ENCODE assay signal across 2 cellular contexts in the genomic region with DNA sequence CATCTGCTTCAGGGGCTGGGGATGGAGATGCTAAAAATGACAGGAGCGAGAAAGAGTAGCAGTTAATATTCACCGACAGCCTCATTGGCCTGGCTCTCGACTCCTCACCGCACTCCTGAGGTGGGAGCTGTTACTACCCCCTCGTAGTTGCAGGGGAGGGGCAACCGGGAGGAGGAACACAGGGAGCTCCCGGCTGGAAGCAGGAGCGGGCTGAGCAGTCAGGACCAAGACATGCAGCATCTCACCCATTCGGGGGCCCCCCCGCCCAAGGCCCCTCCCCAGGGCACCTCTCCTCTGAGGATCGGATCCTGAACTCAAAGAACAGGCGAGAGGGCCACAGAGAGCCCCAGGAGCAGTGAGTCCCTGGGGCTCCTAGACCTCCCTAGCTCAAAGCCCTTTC.
TF ChIP-seq lines count a peak whose summit lies in the region.

No MANE protein-coding gene starts in this region.

TF ChIP-seq in A549, 52 proteins besides CTCF, POLR2A, EP300 and RAD21:
- TF ChIP-seq RCOR1 (IDR thresholded peaks at IDR 0.05; ENCODE audit: low read depth, low read length): no peak
- TF ChIP-seq EHMT2 (IDR thresholded peaks at IDR 0.05; ENCODE audit: low read depth): no peak
- TF ChIP-seq FOXS1 (CRISPR knock-in tag; IDR thresholded peaks at IDR 0.05): no peak
- TF ChIP-seq RNF2 (IDR thresholded peaks at IDR 0.05; ENCODE audit: borderline replicate concordance, low read depth): no peak
- no peak for TF ChIP-seq MAFK (IDR thresholded peaks at IDR 0.05; ENCODE audit: partially characterized antibody)
- no peak for TF ChIP-seq HOXA7 (CRISPR knock-in tag; IDR thresholded peaks at IDR 0.05)
- TF ChIP-seq REST (IDR thresholded peaks at IDR 0.05): no peak
- no peak for TF ChIP-seq CHD4 (IDR thresholded peaks at IDR 0.05; ENCODE audit: borderline replicate concordance)
- no peak for TF ChIP-seq HDAC2 (IDR thresholded peaks at IDR 0.05)
- no peak for TF ChIP-seq KDM5A (IDR thresholded peaks at IDR 0.05)
- TF ChIP-seq ZFP36 (IDR thresholded peaks at IDR 0.05; ENCODE audit: borderline replicate concordance, partially characterized antibody): no peak
- TF ChIP-seq POLR2AphosphoS2 (conservative IDR thresholded peaks at IDR 0.05; ENCODE audit: low read length): no peak
- TF ChIP-seq JUN (IDR thresholded peaks at IDR 0.05): no peak
TF ChIP-seq in A549: peak in this region for 0.

TF ChIP-seq in H1, 55 proteins besides CTCF, POLR2A, EP300 and RAD21:
- TF ChIP-seq TAF7 (optimal IDR thresholded peaks at IDR 0.05; ENCODE audit: borderline replicate concordance, low read depth, low read length): no peak
- no peak for TF ChIP-seq TBP (IDR thresholded peaks at IDR 0.05; ENCODE audit: low read depth, low read length)
- TF ChIP-seq, protein P1, sequence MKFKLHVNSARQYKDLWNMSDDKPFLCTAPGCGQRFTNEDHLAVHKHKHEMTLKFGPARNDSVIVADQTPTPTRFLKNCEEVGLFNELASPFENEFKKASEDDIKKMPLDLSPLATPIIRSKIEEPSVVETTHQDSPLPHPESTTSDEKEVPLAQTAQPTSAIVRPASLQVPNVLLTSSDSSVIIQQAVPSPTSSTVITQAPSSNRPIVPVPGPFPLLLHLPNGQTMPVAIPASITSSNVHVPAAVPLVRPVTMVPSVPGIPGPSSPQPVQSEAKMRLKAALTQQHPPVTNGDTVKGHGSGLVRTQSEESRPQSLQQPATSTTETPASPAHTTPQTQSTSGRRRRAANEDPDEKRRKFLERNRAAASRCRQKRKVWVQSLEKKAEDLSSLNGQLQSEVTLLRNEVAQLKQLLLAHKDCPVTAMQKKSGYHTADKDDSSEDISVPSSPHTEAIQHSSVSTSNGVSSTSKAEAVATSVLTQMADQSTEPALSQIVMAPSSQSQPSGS (IDR thresholded peaks at IDR 0.05; ENCODE audit: low read length): no peak
- no peak for TF ChIP-seq SIRT6 (IDR thresholded peaks at IDR 0.05; ENCODE audit: low read length)
- no peak for TF ChIP-seq CTBP2 (IDR thresholded peaks at IDR 0.05; ENCODE audit: borderline replicate concordance, insufficient read depth, insufficient read length, low read length)
- TF ChIP-seq CHD7 (IDR thresholded peaks at IDR 0.05; ENCODE audit: insufficient replicate concordance, low read length): no peak
- no peak for TF ChIP-seq NANOG (IDR thresholded peaks at IDR 0.05; ENCODE audit: insufficient read depth, low read depth, low read length, poor library complexity, severe bottlenecking)
- TF ChIP-seq CREB1 (IDR thresholded peaks at IDR 0.05): no peak
- TF ChIP-seq KDM4A (IDR thresholded peaks at IDR 0.05; ENCODE audit: low read depth, low read length, severe bottlenecking): no peak
- TF ChIP-seq SP4 (IDR thresholded peaks at IDR 0.05; ENCODE audit: low read length): no peak
- no peak for TF ChIP-seq EZH2 (IDR thresholded peaks at IDR 0.05; ENCODE audit: low read depth, low read length, severe bottlenecking)
TF ChIP-seq in H1: peak in this region for 0.
